In genomic region chr6:122651031-122651430, GRCh38 we compare ENCODE assay signal across 23 cellular contexts. TPM values are rescaled to one million over a fixed set of nuclear protein-coding genes. Genes with fewer than 3 reads are reported as not detected.
DNase-seq lines count a peak whose midpoint lies in the region; FAIRE-seq and TF ChIP-seq lines count a peak whose summit lies in the region.
"Had no signal": no experiment of that assay in that cellular context is flagged by ENCODE, and none has a peak within 500 bp of the region (broad histone marks: within the 10 kb centered on the region; RNA-seq: fewer than 3 reads in every experiment).

No MANE protein-coding gene starts in this region.

- no peak overlapping the region for H2AFZ ChIP-seq in keratinocyte (ENCODE audit: control insufficient read depth, low read length)

- peak; percentile 46 for FAIRE-seq in keratinocyte (lab: Jason Lieb, UNC)
- FAIRE-seq: GM12892, HTR-8/SVneo had no signal

- no peaks in the 10 kb centered on the region for H3K79me2 ChIP-seq in keratinocyte (ENCODE audit: control insufficient read depth, insufficient read depth, low read length)

- peak; percentile 71 for DNase-seq in NCI-H82 (lab: John Stamatoyannopoulos, UW)
- no peak for DNase-seq in NCI-H82 treated with DMSO at 0.1 percent for 48 hours (lab: John Stamatoyannopoulos, UW; ENCODE audit: unreplicated experiment)
- DNase-seq in amniotic epithelial cell (ENCODE audit: low read depth) = peak; percentile 36
- DNase-seq in keratinocyte (ENCODE audit: low read depth, low spot score) = no peak
- DNase-seq in NCI-H446 treated with DMSO at 0.1 percent for 48 hours (lab: John Stamatoyannopoulos, UW) = no peak
- DNase-seq in stimulated activated CD4-positive, alpha-beta T cell treated with anti-CD3 and anti-CD28 coated beads, Interleukin-15, amount 100 ng/mL, for 24 hours = no peak
- DNase-seq in activated CD4-positive, alpha-beta T cell treated with anti-CD3 and anti-CD28 coated beads for 1 hour = no peak
- no peak for DNase-seq in central memory CD4-positive, alpha-beta T cell
- DNase-seq: AML-193; C1 segment of cervical spinal cord; CD8-positive, alpha-beta T cell; DMS153; KG1; NCI-H1105 treated with DMSO at 0.1 percent for 48 hours; NCI-H2029 treated with DMSO at 0.1 percent for 48 hours; NCI-H2171; NCI-H345; NCI-H69; Peyer's patch had no signal

- TF ChIP-seq CTCF in keratinocyte (optimal IDR thresholded peaks at IDR 0.05 in 1 of 3, IDR thresholded peaks at IDR 0.05 in 1 of 3, conservative IDR thresholded peaks at IDR 0.05 in 1 of 3; ENCODE audit: extremely low read depth in 1 of 3, insufficient read depth in 2 of 3, low read length in 3 of 3) = no peak

- H3K9me1 ChIP-seq in keratinocyte (ENCODE audit: control insufficient read depth, extremely low read depth, insufficient read depth, low read length) = no peaks in the 10 kb centered on the region

- no peak overlapping the region for H3K9ac ChIP-seq in keratinocyte (ENCODE audit: control insufficient read depth, extremely low read depth, insufficient read depth, low read length)

- no peaks in the 10 kb centered on the region for H4K20me1 ChIP-seq in keratinocyte (ENCODE audit: control insufficient read depth, extremely low read depth, insufficient read depth, low read length)

- H3K4me3 ChIP-seq in keratinocyte (ENCODE audit: control insufficient read depth in 2 of 3, extremely low read depth in 1 of 3, insufficient read depth in 2 of 3, low read depth in 1 of 3, low read length in 3 of 3) = no peak overlapping the region
- H3K4me3 ChIP-seq: Peyer's patch, SJSA1 had no signal

- no peak overlapping the region for H3K4me2 ChIP-seq in keratinocyte (ENCODE audit: control insufficient read depth, extremely low read depth, insufficient read depth, low read depth, low read length)

- no peaks in the 10 kb centered on the region for H3K27me3 ChIP-seq in keratinocyte (ENCODE audit: control insufficient read depth, extremely low read depth, insufficient read depth, low read length)
- H3K27me3 ChIP-seq: Peyer's patch, SJSA1 had no signal

- no peaks in the 10 kb centered on the region for H3K9me3 ChIP-seq in keratinocyte (ENCODE audit: control insufficient read depth, low read depth, low read length)
- H3K9me3 ChIP-seq: Peyer's patch, SJSA1 had no signal

- H3K27ac ChIP-seq in keratinocyte (ENCODE audit: control insufficient read depth, insufficient read depth, low read length) = no peak overlapping the region
- H3K27ac ChIP-seq: 22Rv1, SJSA1 had no signal

- no peaks in the 10 kb centered on the region for H3K36me3 ChIP-seq in keratinocyte (ENCODE audit: control insufficient read depth in 2 of 2, extremely low read depth in 1 of 2, insufficient read depth in 2 of 2, low read length in 2 of 2)
- H3K36me3 ChIP-seq: Peyer's patch, SJSA1 had no signal

- dilution Hi-C loops in keratinocyte (cut with MboI; ENCODE audit: extremely low pct_ligation_motif_present, low sequenced_read_pairs) = no loop called here

- H3K4me1 ChIP-seq in keratinocyte (ENCODE audit: control insufficient read depth, extremely low read depth, insufficient read depth, low read length) = peaks cover 12% of the 10 kb centered on the region
- H3K4me1 ChIP-seq: Peyer's patch, SJSA1 had no signal

RNA-seq across cellular contexts. Expression of gene PKIB, which starts 40.8 kb away (rescaled TPM):
- polyA plus RNA-seq in keratinocyte = 4.4 to 8.7 TPM (median 5.8 TPM) in 3 replicates
- polyA plus RNA-seq in keratinocyte (2011; ENCODE audit: low read depth) = 6.2 TPM
- polyA plus RNA-seq in keratinocyte (2011; cell fraction: cytosol; rRNA removed) = 5.8 and 11.9 TPM in 2 replicates
- polyA plus RNA-seq in keratinocyte (2011; cell fraction: nucleus; rRNA removed) = 3.5 and 3.8 TPM in 2 replicates
- polyA plus RNA-seq in keratinocyte (2012; ENCODE audit: low replicate concordance) = 4.6 and 13.5 TPM in 2 replicates
- polyA minus RNA-seq in keratinocyte = 0.86 to 3.3 TPM in 2 of 3 replicates, not detected in the other
- 3.3 TPM for polyA minus RNA-seq in keratinocyte (2011; cell fraction: cytosol; rRNA and poly(A)+ RNA removed)
- 1.7 and 3.7 TPM in 2 replicates for polyA minus RNA-seq in keratinocyte (2011; cell fraction: nucleus; rRNA and poly(A)+ RNA removed)

Comparison
In these comparisons a context has a peak if more than half of its experiments do, and no peak if none do; other contexts are left out.
1. DNase-seq: peak in NCI-H82 (single experiment) and amniotic epithelial cell (single experiment); none in NCI-H82 treated with DMSO at 0.1 percent for 48 hours (single experiment), keratinocyte (single experiment), NCI-H446 treated with DMSO at 0.1 percent for 48 hours (single experiment), stimulated activated CD4-positive, alpha-beta T cell treated with anti-CD3 and anti-CD28 coated beads, Interleukin-15, amount 100 ng/mL, for 24 hours (single experiment), activated CD4-positive, alpha-beta T cell treated with anti-CD3 and anti-CD28 coated beads for 1 hour (single experiment) and central memory CD4-positive, alpha-beta T cell (single experiment).